25 cellular contexts compared by ENCODE assay signal in genomic region chr3:188750625-188751024, GRCh38.
DNase-seq lines count a peak whose midpoint lies in the region; ATAC-seq and TF ChIP-seq lines count a peak whose summit lies in the region.
"Had no signal": no experiment of that assay in that cellular context is flagged by ENCODE, and none has a peak within 500 bp of the region (broad histone marks: within the 10 kb centered on the region; RNA-seq: fewer than 3 reads in every experiment).

No MANE protein-coding gene starts in this region.

- H3K4me1 ChIP-seq in OCI-LY1 (ENCODE audit: insufficient read depth, low read length, severe bottlenecking): peaks cover 59% of the 10 kb centered on the region
- no peaks in the 10 kb centered on the region for H3K4me1 ChIP-seq in GM23338 (ENCODE audit: insufficient read depth)

- ATAC-seq in activated naive CD8-positive, alpha-beta T cell treated with anti-CD3 and anti-CD28 coated beads, Interleukin-2, amount 50 U/mL, for 24 hours: peak; percentile 31
- ATAC-seq in GM23338 (no peak), HG02870 (IDR thresholded peaks at IDR 0.05; ENCODE audit: unreplicated experiment) (no peak), GM21825 (IDR thresholded peaks at IDR 0.05; ENCODE audit: unreplicated experiment) (no peak)
- ATAC-seq: CD8-positive, alpha-beta T cell; HepG2 had no signal

- no peaks in the 10 kb centered on the region for H3K36me3 Mint-ChIP-seq in activated naive CD8-positive, alpha-beta T cell
- no peaks in the 10 kb centered on the region for H3K36me3 Mint-ChIP-seq in activated naive CD8-positive, alpha-beta T cell treated with anti-CD3 and anti-CD28 coated beads for 36 hours
- peaks cover 2% of the 10 kb centered on the region for H3K36me3 Mint-ChIP-seq in activated naive CD8-positive, alpha-beta T cell treated with anti-CD3 and anti-CD28 coated beads, Interleukin-2, amount 50 U/mL, for 24 hours (ENCODE audit: low read depth)
- H3K36me3 Mint-ChIP-seq in GM23338 (ENCODE audit: low read depth): no peaks in the 10 kb centered on the region
- H3K36me3 Mint-ChIP-seq: CD8-positive, alpha-beta T cell had no signal

- H3K4me3 ChIP-seq in OCI-LY1 (ENCODE audit: low read depth, low read length, poor library complexity, severe bottlenecking): no peak overlapping the region
- H3K4me3 ChIP-seq in GM23338: no peak overlapping the region
- H3K4me3 ChIP-seq: GM23248 had no signal

- H3K9me3 Mint-ChIP-seq in activated naive CD8-positive, alpha-beta T cell (ENCODE audit: low read depth): no peaks in the 10 kb centered on the region
- no peaks in the 10 kb centered on the region for H3K9me3 Mint-ChIP-seq in activated naive CD8-positive, alpha-beta T cell treated with anti-CD3 and anti-CD28 coated beads for 36 hours
- H3K9me3 Mint-ChIP-seq in activated naive CD8-positive, alpha-beta T cell treated with anti-CD3 and anti-CD28 coated beads, Interleukin-2, amount 50 U/mL, for 24 hours: no peaks in the 10 kb centered on the region
- no peaks in the 10 kb centered on the region for H3K9me3 Mint-ChIP-seq in GM23338
- H3K9me3 Mint-ChIP-seq: CD8-positive, alpha-beta T cell; H9 had no signal

- H3F3A ChIP-seq in OCI-LY1 (ENCODE audit: insufficient read depth, low read length) (0 out of 2 replicates have a peak, but pooled peaks cover 5% of the 10 kb centered on the region), GM23338 (replicated peaks; ENCODE audit: low read depth) (no peaks in the 10 kb centered on the region)

- H3K27me3 ChIP-seq in OCI-LY1 (ENCODE audit: insufficient read depth, low read length) (no peaks in the 10 kb centered on the region), GM23338 (ENCODE audit: insufficient read depth) (no peaks in the 10 kb centered on the region)

- DNase-seq in activated naive CD8-positive, alpha-beta T cell treated with anti-CD3 and anti-CD28 coated beads for 36 hours: no peak
- no peak for DNase-seq in activated naive CD8-positive, alpha-beta T cell treated with anti-CD3 and anti-CD28 coated beads, Interleukin-2, amount 50 U/mL, for 24 hours
- no peak for DNase-seq in GM23338 (ENCODE audit: low spot score)
- DNase-seq: C1 segment of cervical spinal cord; CD8-positive, alpha-beta T cell; DMS 273 treated with DMSO at 0.1 percent for 48 hours; DMS79; GM23248; H9; Kasumi-1; MV-4-11; NCI-H1105; NCI-H1436 treated with DMSO at 0.1 percent for 48 hours; NCI-H187 treated with DMSO at 0.1 percent for 48 hours; NCI-H2171 treated with DMSO at 0.1 percent for 48 hours; NCI-H345; NCI-H524; NCI-H774; SHP77 had no signal

- H3K36me3 ChIP-seq in OCI-LY1 (ENCODE audit: insufficient read depth, low read length) (no peaks in the 10 kb centered on the region), GM23338 (ENCODE audit: insufficient read depth) (no peaks in the 10 kb centered on the region)

- H3K4me2 ChIP-seq in OCI-LY1 (ENCODE audit: low read length): no peak overlapping the region
- no peak overlapping the region for H3K4me2 ChIP-seq in GM23338

- no peak overlapping the region for H3K4me3 Mint-ChIP-seq in activated naive CD8-positive, alpha-beta T cell
- no peak overlapping the region for H3K4me3 Mint-ChIP-seq in activated naive CD8-positive, alpha-beta T cell treated with anti-CD3 and anti-CD28 coated beads for 36 hours
- H3K4me3 Mint-ChIP-seq in activated naive CD8-positive, alpha-beta T cell treated with anti-CD3 and anti-CD28 coated beads, Interleukin-2, amount 50 U/mL, for 24 hours: no peak overlapping the region
- H3K4me3 Mint-ChIP-seq in GM23338: no peak overlapping the region
- H3K4me3 Mint-ChIP-seq: CD8-positive, alpha-beta T cell; H9 had no signal

- peak overlapping the region; percentile 8 for H3K27ac Mint-ChIP-seq in activated naive CD8-positive, alpha-beta T cell
- H3K27ac Mint-ChIP-seq in activated naive CD8-positive, alpha-beta T cell treated with anti-CD3 and anti-CD28 coated beads for 36 hours: no peak overlapping the region
- H3K27ac Mint-ChIP-seq in activated naive CD8-positive, alpha-beta T cell treated with anti-CD3 and anti-CD28 coated beads, Interleukin-2, amount 50 U/mL, for 24 hours: no peak overlapping the region
- H3K27ac Mint-ChIP-seq in GM23338: no peak overlapping the region
- H3K27ac Mint-ChIP-seq: CD8-positive, alpha-beta T cell; H9 had no signal

- H3K79me2 ChIP-seq in OCI-LY1 (ENCODE audit: insufficient read depth, low read length) (no peaks in the 10 kb centered on the region), GM23338 (replicated peaks; ENCODE audit: insufficient read depth) (no peaks in the 10 kb centered on the region)

- TF ChIP-seq CTCF in OCI-LY1 (IDR thresholded peaks at IDR 0.05; ENCODE audit: low read length): no peak
- TF ChIP-seq CTCF in GM23338 (conservative IDR thresholded peaks at IDR 0.05; ENCODE audit: low read depth in 2 of 2): no peak

- H3K9me2 ChIP-seq in OCI-LY1 (ENCODE audit: low read depth, low read length): no peaks in the 10 kb centered on the region
- no peaks in the 10 kb centered on the region for H3K9me2 ChIP-seq in GM23338 (ENCODE audit: insufficient read depth)

- H4K20me1 ChIP-seq in OCI-LY1 (ENCODE audit: insufficient read depth, low read length) (no peaks in the 10 kb centered on the region), GM23338 (replicated peaks; ENCODE audit: insufficient read depth) (no peaks in the 10 kb centered on the region)

- no peaks in the 10 kb centered on the region for H3K9me3 ChIP-seq in OCI-LY1 (ENCODE audit: low read length)

- no peaks in the 10 kb centered on the region for H3K27me3 Mint-ChIP-seq in activated naive CD8-positive, alpha-beta T cell
- no peaks in the 10 kb centered on the region for H3K27me3 Mint-ChIP-seq in activated naive CD8-positive, alpha-beta T cell treated with anti-CD3 and anti-CD28 coated beads for 36 hours
- H3K27me3 Mint-ChIP-seq in activated naive CD8-positive, alpha-beta T cell treated with anti-CD3 and anti-CD28 coated beads, Interleukin-2, amount 50 U/mL, for 24 hours: no peaks in the 10 kb centered on the region
- no peaks in the 10 kb centered on the region for H3K27me3 Mint-ChIP-seq in GM23338 (ENCODE audit: insufficient read depth, low read depth, poor library complexity)

- no peak overlapping the region for H3K9ac ChIP-seq in OCI-LY1 (ENCODE audit: low read length)
- H3K9ac ChIP-seq: GM23248 had no signal

- H3K27ac ChIP-seq in OCI-LY1 (ENCODE audit: low read depth, low read length, poor library complexity, severe bottlenecking) (peak overlapping the region; percentile 97), GM23338 (ENCODE audit: low read depth) (no peak overlapping the region)
- H3K27ac ChIP-seq: GM23248, RWPE1 had no signal

- peaks cover 20% of the 10 kb centered on the region for H3K4me1 Mint-ChIP-seq in activated naive CD8-positive, alpha-beta T cell (ENCODE audit: low read depth)
- H3K4me1 Mint-ChIP-seq in activated naive CD8-positive, alpha-beta T cell treated with anti-CD3 and anti-CD28 coated beads for 36 hours: peaks cover 21% of the 10 kb centered on the region
- H3K4me1 Mint-ChIP-seq in activated naive CD8-positive, alpha-beta T cell treated with anti-CD3 and anti-CD28 coated beads, Interleukin-2, amount 50 U/mL, for 24 hours: peaks cover 24% of the 10 kb centered on the region
- H3K4me1 Mint-ChIP-seq in GM23338: no peaks in the 10 kb centered on the region
- H3K4me1 Mint-ChIP-seq: H9 had no signal

- H2AFZ ChIP-seq in OCI-LY1 (ENCODE audit: low read length) (no peak overlapping the region), GM23338 (no peak overlapping the region)
- H2AFZ ChIP-seq: GM23248 had no signal

TF ChIP-seq in GM23338, 12 proteins besides CTCF, POLR2A, EP300 and RAD21 (continues in another document):
- TF ChIP-seq EZH2phosphoT487 (IDR thresholded peaks at IDR 0.05; ENCODE audit: unreplicated experiment): no peak
- TF ChIP-seq REST (IDR thresholded peaks at IDR 0.05; ENCODE audit: unreplicated experiment): no peak
- TF ChIP-seq EZH2 (IDR thresholded peaks at IDR 0.05; ENCODE audit: low read depth, unreplicated experiment): no peak
- TF ChIP-seq CREB1 (CRISPR knock-in tag; IDR thresholded peaks at IDR 0.05; ENCODE audit: low read depth): no peak
- TF ChIP-seq POLR2AphosphoS5 (IDR thresholded peaks at IDR 0.05; ENCODE audit: low read depth): no peak
- TF ChIP-seq STAT1 (IDR thresholded peaks at IDR 0.05; ENCODE audit: unreplicated experiment): no peak
- TF ChIP-seq JUNB (IDR thresholded peaks at IDR 0.05; ENCODE audit: unreplicated experiment): no peak
- TF ChIP-seq NANOG (IDR thresholded peaks at IDR 0.05; ENCODE audit: borderline replicate concordance): no peak
- TF ChIP-seq ZNF331 (CRISPR knock-in tag; IDR thresholded peaks at IDR 0.05; ENCODE audit: low read depth): no peak
- TF ChIP-seq ZNF114 (CRISPR knock-in tag; IDR thresholded peaks at IDR 0.05): no peak
